10 cellular contexts compared by ENCODE assay signal in genomic region chr7:99623091-99623693, GRCh38. TPM values are rescaled to one million over a fixed set of nuclear protein-coding genes. Genes with fewer than 3 reads are reported as not detected.
DNase-seq lines count a peak whose midpoint lies in the region; ATAC-seq, FAIRE-seq and TF ChIP-seq lines count a peak whose summit lies in the region.
"Had no signal": no experiment of that assay in that cellular context is flagged by ENCODE, and none has a peak within 500 bp of the region (broad histone marks: within the 10 kb centered on the region; RNA-seq: fewer than 3 reads in every experiment).

No MANE protein-coding gene starts in this region.

- no peak for FAIRE-seq in D721Med (lab: Jason Lieb, UNC)

- peaks cover 64% of the 10 kb centered on the region for H3K4me1 Mint-ChIP-seq in activated T-cell treated with anti-CD3 and anti-CD28 coated beads, Interleukin-2, amount 50 U/mL, for 4 hours (ENCODE audit: low read depth)

- TF ChIP-seq CTCF in D721Med (IDR thresholded peaks at IDR 0.05; ENCODE audit: insufficient read depth, missing control alignments): no peak

- peak overlapping the region; percentile 59 for H3K27ac ChIP-seq in epithelial cell of prostate

- DNase-seq in stimulated activated CD4-positive, alpha-beta T cell treated with anti-CD3 and anti-CD28 coated beads, Interleukin-4, amount 100 ng/mL, for 24 hours: peak; percentile 23
- no peak for DNase-seq in stimulated activated CD4-positive, alpha-beta T cell treated with anti-CD3 and anti-CD28 coated beads, Interleukin-12 subunit alpha, Interleukin-12 subunit beta, amount 100 ng/mL, for 4 hours
- no peak for DNase-seq in activated T-cell treated with anti-CD3 and anti-CD28 coated beads, Interleukin-2, amount 50 U/mL, for 4 hours
- DNase-seq in epithelial cell of prostate (ENCODE audit: low read depth, low spot score) (no peak), Right ventricle myocardium inferior (ENCODE audit: missing footprints) (no peak), D721Med (ENCODE audit: insufficient read length, low spot score) (no peak), NCI-H1105 treated with DMSO at 0.1 percent for 48 hours (lab: John Stamatoyannopoulos, UW) (no peak)
- DNase-seq: BE2C, nephron progenitor cell had no signal

- H3K27me3 Mint-ChIP-seq in activated T-cell treated with anti-CD3 and anti-CD28 coated beads, Interleukin-2, amount 50 U/mL, for 4 hours (ENCODE audit: low read depth): no peaks in the 10 kb centered on the region

- no peaks in the 10 kb centered on the region for H3K9me3 Mint-ChIP-seq in activated T-cell treated with anti-CD3 and anti-CD28 coated beads, Interleukin-2, amount 50 U/mL, for 4 hours
- H3K9me3 Mint-ChIP-seq: nephron progenitor cell had no signal

- intact Hi-C loops in Right ventricle myocardium inferior (cut with DNase I): no loop called here

- H3K4me3 Mint-ChIP-seq in activated T-cell treated with anti-CD3 and anti-CD28 coated beads, Interleukin-2, amount 50 U/mL, for 4 hours: peak overlapping the region; percentile 81
- H3K4me3 Mint-ChIP-seq: nephron progenitor cell had no signal

- ATAC-seq in activated T-cell treated with anti-CD3 and anti-CD28 coated beads, Interleukin-2, amount 50 U/mL, for 4 hours: peak; percentile 53 to 55
- ATAC-seq in GM19463 (IDR thresholded peaks at IDR 0.05; ENCODE audit: unreplicated experiment) (no peak), Right ventricle myocardium inferior (no peak)

- H3K36me3 Mint-ChIP-seq in activated T-cell treated with anti-CD3 and anti-CD28 coated beads, Interleukin-2, amount 50 U/mL, for 4 hours (ENCODE audit: insufficient read depth): peaks cover 50% of the 10 kb centered on the region

RNA-seq across cellular contexts. Expression of gene ZSCAN25, which starts 6.4 kb away (rescaled TPM):
- total RNA-seq in activated T-cell treated with anti-CD3 and anti-CD28 coated beads, Interleukin-2, amount 50 U/mL, for 4 hours: 10 to 100 TPM; 32.9 to 34.4 (median 34.1) TPM
- total RNA-seq in Right ventricle myocardium inferior: 8.1 TPM

RNA-seq across cellular contexts. Expression of gene TMEM225B, which starts 25.1 kb away (rescaled TPM):
- under 1 TPM in 2 of 3 donors, not detected in 1; 0.38 to 0.71 TPM for total RNA-seq in activated T-cell treated with anti-CD3 and anti-CD28 coated beads, Interleukin-2, amount 50 U/mL, for 4 hours
- total RNA-seq in Right ventricle myocardium inferior: not detected

RNA-seq across cellular contexts. Expression of gene CYP3A5, which starts 56.6 kb away (rescaled TPM):
- under 1 TPM in 2 of 3 donors, not detected in 1; 0.20 to 0.63 TPM for total RNA-seq in activated T-cell treated with anti-CD3 and anti-CD28 coated beads, Interleukin-2, amount 50 U/mL, for 4 hours
- not detected for total RNA-seq in Right ventricle myocardium inferior

Comparison
In these comparisons a context has a peak if more than half of its experiments do, and no peak if none do; other contexts are left out.
1. ATAC-seq: peak in activated T-cell treated with anti-CD3 and anti-CD28 coated beads, Interleukin-2, amount 50 U/mL, for 4 hours (2 of 2); none in GM19463 (single experiment) and Right ventricle myocardium inferior (single experiment).